In genomic region chr11:67468056-67468455, GRCh38 we compare ENCODE assay signal across 8 cellular contexts. TPM values are rescaled to one million over a fixed set of nuclear protein-coding genes. Genes with fewer than 3 reads are reported as not detected.
DNase-seq lines count a peak whose midpoint lies in the region; ATAC-seq and TF ChIP-seq lines count a peak whose summit lies in the region.

No MANE protein-coding gene starts in this region.

- peak overlapping the region; percentile 90 for H3K27ac Mint-ChIP-seq in endodermal cell

- H3K4me2 ChIP-seq in neural cell (ENCODE audit: low read length), result peak overlapping the region; percentile 94

- no peaks in the 10 kb centered on the region for H3K36me3 ChIP-seq in Peyer's patch
- no peaks in the 10 kb centered on the region for H3K36me3 ChIP-seq in endodermal cell (ENCODE audit: control insufficient read depth, insufficient read depth, low read length)
- H3K36me3 ChIP-seq in neural cell (ENCODE audit: insufficient read depth, low read length), result no peaks in the 10 kb centered on the region

- WGBS in endodermal cell (ENCODE audit: insufficient coverage in 1 of 2, insufficient read length in 1 of 2), 2 experiments, result 82 to 84% methylated on average over 5 of the region's 5 CpGs

- peak overlapping the region; percentile 44 for H3K9ac ChIP-seq in endodermal cell (ENCODE audit: extremely low read depth, low read length, poor library complexity, severe bottlenecking)
- peak overlapping the region; percentile 86 for H3K9ac ChIP-seq in neural cell (ENCODE audit: low read length)

- peaks cover 4% of the 10 kb centered on the region for H3K36me3 Mint-ChIP-seq in endodermal cell (ENCODE audit: low read depth)

- TF ChIP-seq RAD21 in neural cell (conservative IDR thresholded peaks at IDR 0.05), result no peak

- H3K9me3 ChIP-seq in Peyer's patch (no peaks in the 10 kb centered on the region), endodermal cell (ENCODE audit: control insufficient read depth, low read length) (no peaks in the 10 kb centered on the region), neural cell (ENCODE audit: low read length) (no peaks in the 10 kb centered on the region)

- H3K27me3 ChIP-seq in Peyer's patch (no peaks in the 10 kb centered on the region), endodermal cell (ENCODE audit: control insufficient read depth, insufficient read depth, low read length, poor library complexity, severe bottlenecking) (no peaks in the 10 kb centered on the region), neural cell (ENCODE audit: insufficient read depth, low read depth, low read length) (no peaks in the 10 kb centered on the region)

- H3K4me3 Mint-ChIP-seq in endodermal cell, result peak overlapping the region; percentile 85

- TF ChIP-seq POLR2A in Peyer's patch (IDR thresholded peaks at IDR 0.05) (no peak), erythroblast (IDR thresholded peaks at IDR 0.05; ENCODE audit: low read length) (no peak)

- no peaks in the 10 kb centered on the region for H3K9me2 ChIP-seq in neural cell (ENCODE audit: insufficient read depth, low read length)

- no peaks in the 10 kb centered on the region for H3K27me3 Mint-ChIP-seq in endodermal cell (ENCODE audit: insufficient read depth)

- no peak for TF ChIP-seq EP300 in neural cell (conservative IDR thresholded peaks at IDR 0.05; ENCODE audit: poor library complexity, severe bottlenecking)

- no peaks in the 10 kb centered on the region for H3F3A ChIP-seq in neural cell (ENCODE audit: insufficient read depth, low read length, poor library complexity, severe bottlenecking)

- no peak for ATAC-seq in HG02884 (IDR thresholded peaks at IDR 0.05; ENCODE audit: unreplicated experiment)
- no peak for ATAC-seq in GM21825 (IDR thresholded peaks at IDR 0.05; ENCODE audit: unreplicated experiment)

- H3K4me3 ChIP-seq in Peyer's patch (peak overlapping the region; percentile 64 to 98 (median 92)), endodermal cell (ENCODE audit: low read length) (peak overlapping the region; percentile 81), neural cell (ENCODE audit: low read length) (peak overlapping the region; percentile 95)

- no peaks in the 10 kb centered on the region for H4K20me1 ChIP-seq in neural cell (ENCODE audit: insufficient read depth)

- H3K4me1 ChIP-seq in Peyer's patch (peaks cover 0 to 34% (median 13%) of the 10 kb centered on the region in 4 donors), endodermal cell (ENCODE audit: control insufficient read depth, insufficient read depth, low read length) (no peaks in the 10 kb centered on the region)

- no peaks in the 10 kb centered on the region for H3K9me3 Mint-ChIP-seq in endodermal cell

- peaks cover 9% of the 10 kb centered on the region for H3K4me1 Mint-ChIP-seq in endodermal cell

- TF ChIP-seq CTCF in Peyer's patch (IDR thresholded peaks at IDR 0.05) (no peak), endodermal cell (conservative IDR thresholded peaks at IDR 0.05) (no peak), neural cell (IDR thresholded peaks at IDR 0.05; ENCODE audit: poor library complexity, severe bottlenecking) (no peak)

- no peak overlapping the region for H2AFZ ChIP-seq in neural cell (ENCODE audit: low read depth, low read length)

- peak overlapping the region; percentile 82 to 95 (median 88) for H3K27ac ChIP-seq in Peyer's patch
- no peak overlapping the region for H3K27ac ChIP-seq in endodermal cell (ENCODE audit: low read depth, low read length)
- H3K27ac ChIP-seq in neural cell (ENCODE audit: low read length), result no peak overlapping the region

- no peaks in the 10 kb centered on the region for H3K79me2 ChIP-seq in neural cell (replicated peaks; ENCODE audit: insufficient read depth, low read length)

- DNase-seq in NCI-H146 (lab: John Stamatoyannopoulos, UW) (peak; percentile 41), NCI-H146 treated with DMSO at 0.1 percent for 48 hours (lab: John Stamatoyannopoulos, UW; ENCODE audit: unreplicated experiment) (no peak), Peyer's patch (peak in 2 of 3 donors; percentile 70 to 74), endodermal cell (no peak), erythroblast (lab: John Stamatoyannopoulos, UW) (no peak)

TF ChIP-seq in neural cell, 6 proteins besides CTCF, POLR2A, EP300 and RAD21:
- no peak for TF ChIP-seq EZH2 (IDR thresholded peaks at IDR 0.05; ENCODE audit: borderline replicate concordance, insufficient read depth, low read length, poor library complexity, severe bottlenecking)
- TF ChIP-seq SMC3 (conservative IDR thresholded peaks at IDR 0.05; ENCODE audit: poor library complexity), result no peak
- TF ChIP-seq POLR2AphosphoS5 (IDR thresholded peaks at IDR 0.05), result no peak
- no peak for TF ChIP-seq REST (IDR thresholded peaks at IDR 0.05; ENCODE audit: borderline replicate concordance)
- no peak for TF ChIP-seq TAF1 (IDR thresholded peaks at IDR 0.05; ENCODE audit: low read depth)
- TF ChIP-seq MXI1 (conservative IDR thresholded peaks at IDR 0.05; ENCODE audit: poor library complexity, severe bottlenecking), result no peak

RNA-seq across cellular contexts. Expression of gene TMEM134, which starts 1.0 kb away (rescaled TPM):
- total RNA-seq in Peyer's patch (100 to 1,000 TPM in 1 of 4 donors, 10 to 100 TPM in 3; 80.0 to 126 (median 86.1) TPM), endodermal cell (10 to 100 TPM; 67.4 to 87.8 TPM)
- polyA plus RNA-seq in endodermal cell (2013, experiment 1 of 2), result 60.9 TPM
- polyA plus RNA-seq in endodermal cell (2013, experiment 2 of 2), result 57.1 TPM
- polyA plus RNA-seq in neural cell, result 50.3 and 61.9 TPM in 2 replicates
- 17.2 and 17.5 TPM in 2 replicates for polyA minus RNA-seq in neural cell

RNA-seq across cellular contexts. Expression of gene CABP4, which starts 12.9 kb away (rescaled TPM):
- total RNA-seq in Peyer's patch (1 to 10 TPM in 1 of 4 donors, under 1 TPM in 2, not detected in 1; 0.85 to 3.3 (median 0.94) TPM), endodermal cell (not detected)
- polyA plus RNA-seq in endodermal cell (2013, experiment 1 of 2), result not detected
- not detected for polyA plus RNA-seq in endodermal cell (2013, experiment 2 of 2)
- not detected in 2 replicates for polyA plus RNA-seq in neural cell
- polyA minus RNA-seq in neural cell, result not detected in 2 replicates

RNA-seq across cellular contexts. Expression of gene AIP, which starts 14.8 kb away (rescaled TPM):
- 10 to 100 TPM; 39.9 to 75.9 (median 58.4) TPM for total RNA-seq in Peyer's patch
- 10 to 100 TPM; 27.6 to 33.8 TPM for total RNA-seq in endodermal cell
- polyA plus RNA-seq in endodermal cell (2013, experiment 1 of 2), result 43.1 TPM
- 41.1 TPM for polyA plus RNA-seq in endodermal cell (2013, experiment 2 of 2)
- polyA plus RNA-seq in neural cell, result 83.9 and 121 TPM in 2 replicates
- polyA minus RNA-seq in neural cell, result 40.5 and 48.5 TPM in 2 replicates

RNA-seq across cellular contexts. Expression of gene GPR152, which starts 15.5 kb away (rescaled TPM):
- total RNA-seq in Peyer's patch (not detected), endodermal cell (not detected)
- not detected for polyA plus RNA-seq in endodermal cell (2013, experiment 1 of 2)
- not detected for polyA plus RNA-seq in endodermal cell (2013, experiment 2 of 2)
- polyA plus RNA-seq in neural cell, result not detected in 2 replicates
- not detected in 2 replicates for polyA minus RNA-seq in neural cell

RNA-seq across cellular contexts. Expression of gene CORO1B, which starts 24.8 kb away (rescaled TPM):
- total RNA-seq in Peyer's patch (100 to 1,000 TPM in 3 of 4 donors, 10 to 100 TPM in 1; 68.5 to 161 (median 138) TPM), endodermal cell (100 to 1,000 TPM; 112 to 131 TPM)
- polyA plus RNA-seq in endodermal cell (2013, experiment 1 of 2), result 69.5 TPM
- 67.8 TPM for polyA plus RNA-seq in endodermal cell (2013, experiment 2 of 2)
- polyA plus RNA-seq in neural cell, result 56.7 and 72.3 TPM in 2 replicates
- polyA minus RNA-seq in neural cell, result 41.2 and 46.0 TPM in 2 replicates

Comparison
In these comparisons a context has a peak if more than half of its experiments do, and no peak if none do; other contexts are left out.
1. DNase-seq: peak in NCI-H146 (single experiment) and Peyer's patch (2 of 3); none in NCI-H146 treated with DMSO at 0.1 percent for 48 hours (single experiment), endodermal cell (single experiment) and erythroblast (0 of 2).
2. H3K27ac ChIP-seq: peak in Peyer's patch (4 of 4); none in endodermal cell (single experiment) and neural cell (single experiment).
3. Peak in every context shown above with its lines, with median percentiles within 50 percentile points of each other: H3K4me3 ChIP-seq.